In the genomic region with DNA sequence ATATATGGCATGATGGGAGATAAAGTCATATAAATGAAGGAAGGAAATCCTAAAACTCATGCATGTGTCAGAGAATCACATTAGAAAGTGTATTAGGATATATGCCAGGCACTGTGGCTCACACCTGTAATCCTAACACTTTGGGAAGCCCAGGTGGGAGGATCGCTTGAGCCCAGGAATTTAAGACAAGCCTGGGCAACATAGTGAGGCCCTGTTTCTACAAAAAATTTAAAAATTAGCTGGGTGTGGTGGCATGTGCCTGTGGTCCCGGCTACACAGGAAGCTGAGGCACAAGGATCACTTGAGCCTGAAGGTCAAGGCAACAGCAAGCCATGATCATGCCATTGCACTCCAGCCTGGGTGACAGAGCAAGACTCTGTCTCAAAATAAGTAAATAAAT, we compare ENCODE assay signal across 19 cellular contexts.
DNase-seq lines count a peak whose midpoint lies in the region; ATAC-seq and TF ChIP-seq lines count a peak whose summit lies in the region.
"Had no signal": no experiment of that assay in that cellular context is flagged by ENCODE, and none has a peak within 500 bp of the region (broad histone marks: within the 10 kb centered on the region; RNA-seq: fewer than 3 reads in every experiment).

No MANE protein-coding gene starts in this region.

- peaks cover 0 to 4% of the 10 kb centered on the region in 2 donors for H3K9me3 ChIP-seq in breast epithelium
- H3K9me3 ChIP-seq: BLaER1, Caco-2 had no signal

- no peak overlapping the region for H3K4me3 ChIP-seq in breast epithelium
- H3K4me3 ChIP-seq: BLaER1, GM23338 had no signal

- H3K27ac Mint-ChIP-seq in MCF 10A (ENCODE audit: low read depth, unreplicated experiment): no peak overlapping the region
- H3K27ac Mint-ChIP-seq: B cell; CD4-positive, CD25-positive, alpha-beta regulatory T cell; CD8-positive, alpha-beta T cell; GM23338; H9 had no signal

- no peaks in the 10 kb centered on the region for H3K36me3 Mint-ChIP-seq in MCF 10A (ENCODE audit: insufficient read depth, unreplicated experiment)
- H3K36me3 Mint-ChIP-seq: CD4-positive, CD25-positive, alpha-beta regulatory T cell; CD8-positive, alpha-beta T cell had no signal

- BruUV-seq in MCF 10A (replicated peaks; lab: Mats Ljungman, UMichigan): no TSS peak

- H3K27ac ChIP-seq in breast epithelium (no peak overlapping the region), epithelial cell of prostate (peak overlapping the region; percentile 35), foreskin keratinocyte (no peak overlapping the region)
- H3K27ac ChIP-seq: 22Rv1, BLaER1, C4-2B had no signal

- peak; percentile 88 for ATAC-seq in foreskin keratinocyte
- ATAC-seq: CD8-positive, alpha-beta T cell; GM23338; HCT116 had no signal

- DNase-seq in MCF 10A (ENCODE audit: unreplicated experiment) (peak; percentile 9), breast epithelium (ENCODE audit: low spot score in 2 of 2) (no peak), epithelial cell of prostate (ENCODE audit: low read depth, low spot score) (no peak), foreskin keratinocyte (peak; percentile 62 to 85), DMS53 (lab: John Stamatoyannopoulos, UW) (no peak), DMS153 (lab: John Stamatoyannopoulos, UW) (no peak), NCI-H446 (lab: John Stamatoyannopoulos, UW) (no peak)
- DNase-seq: Caco-2; CD4-positive, CD25-positive, alpha-beta regulatory T cell; CD8-positive, alpha-beta T cell; DMS79 treated with DMSO at 0.1 percent for 48 hours; GF-D8; H9 had no signal

- no peaks in the 10 kb centered on the region for H3K4me1 ChIP-seq in breast epithelium
- H3K4me1 ChIP-seq in foreskin keratinocyte: peaks cover 12% of the 10 kb centered on the region
- H3K4me1 ChIP-seq: BLaER1 had no signal

- CTCF ChIA-PET in MCF 10A (lab: Yijun Ruan, JAX): interaction anchor here (1.0 to 1.2 kb wide), 2 partner anchors 25 to 55 kb away, joined by 3 read pairs; no protein-coding TSS in a partner anchor

- no peaks in the 10 kb centered on the region for H3K9me3 Mint-ChIP-seq in MCF 10A (ENCODE audit: unreplicated experiment)
- H3K9me3 Mint-ChIP-seq: CD8-positive, alpha-beta T cell; GM23338 had no signal

- no peaks in the 10 kb centered on the region for H3K4me1 Mint-ChIP-seq in MCF 10A (ENCODE audit: insufficient read depth, unreplicated experiment)
- H3K4me1 Mint-ChIP-seq: B cell; CD4-positive, CD25-positive, alpha-beta regulatory T cell; GM23338; H9 had no signal

- no peaks in the 10 kb centered on the region for H3K27me3 ChIP-seq in breast epithelium
- H3K27me3 ChIP-seq in foreskin keratinocyte: no peaks in the 10 kb centered on the region
- H3K27me3 ChIP-seq: BLaER1 had no signal

- intact Hi-C loops in MCF 10A (cut with micrococcal nuclease): no loop called here
- intact Hi-C loops in breast epithelium (cut with DNase I; ENCODE audit: low total_unique reads): no loop called here

- H3K4me3 Mint-ChIP-seq in MCF 10A (ENCODE audit: unreplicated experiment): no peak overlapping the region
- H3K4me3 Mint-ChIP-seq: B cell; CD8-positive, alpha-beta T cell; GM23338; H9 had no signal

- no peak for TF ChIP-seq POLR2A in breast epithelium (IDR thresholded peaks at IDR 0.05)

- TF ChIP-seq CTCF in MCF 10A (IDR thresholded peaks at IDR 0.05; ENCODE audit: unreplicated experiment): no peak
- TF ChIP-seq CTCF in breast epithelium (IDR thresholded peaks at IDR 0.05): no peak
- no peak for TF ChIP-seq CTCF in foreskin keratinocyte (conservative IDR thresholded peaks at IDR 0.05)

- H3K27me3 Mint-ChIP-seq in MCF 10A (ENCODE audit: insufficient read depth, unreplicated experiment): no peaks in the 10 kb centered on the region

- H3K36me3 ChIP-seq in breast epithelium: no peaks in the 10 kb centered on the region
- H3K36me3 ChIP-seq: BLaER1 had no signal

- POLR2A ChIA-PET in MCF 10A (lab: Yijun Ruan, JAX): interaction anchor here (0.9 kb wide), 1 partner anchor 127 kb away, joined by 3 read pairs; no protein-coding TSS in a partner anchor

Comparison
In these comparisons a context has a peak if more than half of its experiments do, and no peak if none do; other contexts are left out.
1. DNase-seq: peak in MCF 10A (single experiment) and foreskin keratinocyte (2 of 2); none in breast epithelium (0 of 2), epithelial cell of prostate (single experiment), DMS53 (single experiment), DMS153 (single experiment) and NCI-H446 (0 of 2).